In genomic region chr7:43729214-43729923, GRCh38 we compare ENCODE assay signal across 8 cellular contexts. TPM values are rescaled to one million over a fixed set of nuclear protein-coding genes. Genes with fewer than 3 reads are reported as not detected.
DNase-seq lines count a peak whose midpoint lies in the region; ATAC-seq lines count a peak whose summit lies in the region.

TSS of gene COA1 (minus strand) at chr7:43729523. CDS start at chr7:43648614, 80,909 bp downstream.

- ATAC-seq in naive B cell (ENCODE audit: low read depth in 2 of 2): peak; percentile 87 to 91
- peak; percentile 98 for ATAC-seq in stimulated activated effector memory CD8-positive, alpha-beta T cell treated with anti-CD3 and anti-CD28 coated beads, Interleukin-12 subunit alpha, Interleukin-12 subunit beta, amount 100 ng/mL, for 72 hours

- H3K9me3 ChIP-seq in GM23248 (ENCODE audit: low read depth): no peaks in the 10 kb centered on the region

- peak within 1 kb of the TSS; percentile 95 for H3K4me2 ChIP-seq in GM23248 (ENCODE audit: unreplicated experiment)

- H3K27me3 Mint-ChIP-seq in activated T-helper 1 cell treated with anti-CD3 and anti-CD28 coated beads, Interleukin-12 subunit alpha, Interleukin-12 subunit beta, Interleukin-2, Interleukin-4 antibody, amounts not matched to agents 30 ng/mL and 10 ng/mL and 1 ng/mL, durations not matched to agents 14 hours and 24 hours and 36 hours (ENCODE audit: insufficient read depth): peaks cover 3% of the 10 kb centered on the region
- H3K27me3 Mint-ChIP-seq in naive B cell: peaks cover 0 to 7% (median 6%) of the 10 kb centered on the region in 3 donors

- peak within 1 kb of the TSS; percentile 88 for H3K4me3 Mint-ChIP-seq in activated T-helper 1 cell treated with anti-CD3 and anti-CD28 coated beads, Interleukin-12 subunit alpha, Interleukin-12 subunit beta, Interleukin-2, Interleukin-4 antibody, amounts not matched to agents 30 ng/mL and 10 ng/mL and 1 ng/mL, durations not matched to agents 14 hours and 24 hours and 36 hours
- peak within 1 kb of the TSS; percentile 88 to 99 (median 96) for H3K4me3 Mint-ChIP-seq in naive B cell
- peak within 1 kb of the TSS; percentile 86 for H3K4me3 Mint-ChIP-seq in stimulated activated effector memory CD8-positive, alpha-beta T cell treated with anti-CD3 and anti-CD28 coated beads, Interleukin-12 subunit alpha, Interleukin-12 subunit beta, amount 100 ng/mL, for 72 hours

- 1 to 2% methylated on average over 62 to 65 of the region's 66 CpGs for WGBS in GM23248 (ENCODE audit: low coverage in 1 of 2, low lambda C conversion rate in 2 of 2, missing lambda C conversion rate in 2 of 2), 2 experiments

- peaks cover 7% of the 10 kb centered on the region; the same call in 1 of the 2 replicates for H3K4me1 ChIP-seq in GM23248 (ENCODE audit: insufficient read depth)

- peak within 1 kb of the TSS; percentile 64 for H3K27ac ChIP-seq in GM23248

- H3F3A ChIP-seq in GM23248 (ENCODE audit: insufficient read depth): no peaks in the 10 kb centered on the region

- DNase-seq in EH (ENCODE audit: low read depth) (peak; percentile 88), GM23248 (peak; percentile 96), Kasumi-1 (lab: John Stamatoyannopoulos, UW) (peak; percentile 96), RPMI7951 (ENCODE audit: low read depth) (peak; percentile 93), fibroblast of gingiva (ENCODE audit: low read depth) (peak; percentile 93), naive B cell (peak; percentile 74)
- DNase-seq in activated T-helper 1 cell treated with anti-CD3 and anti-CD28 coated beads, Interleukin-12 subunit alpha, Interleukin-12 subunit beta, Interleukin-2, Interleukin-4 antibody, amounts not matched to agents 30 ng/mL and 10 ng/mL and 1 ng/mL, durations not matched to agents 14 hours and 24 hours and 36 hours (ENCODE audit: low spot score): peak; percentile 76
- DNase-seq in stimulated activated effector memory CD8-positive, alpha-beta T cell treated with anti-CD3 and anti-CD28 coated beads, Interleukin-12 subunit alpha, Interleukin-12 subunit beta, amount 100 ng/mL, for 72 hours (ENCODE audit: low spot score in 2 of 2): peak; percentile 63 to 89

- no peaks in the 10 kb centered on the region for H3K36me3 ChIP-seq in GM23248 (ENCODE audit: low read depth)

- peaks cover 28% of the 10 kb centered on the region for H3K4me1 Mint-ChIP-seq in activated T-helper 1 cell treated with anti-CD3 and anti-CD28 coated beads, Interleukin-12 subunit alpha, Interleukin-12 subunit beta, Interleukin-2, Interleukin-4 antibody, amounts not matched to agents 30 ng/mL and 10 ng/mL and 1 ng/mL, durations not matched to agents 14 hours and 24 hours and 36 hours (ENCODE audit: low read depth)
- H3K4me1 Mint-ChIP-seq in naive B cell: peaks cover 21 to 39% (median 27%) of the 10 kb centered on the region in 3 donors
- H3K4me1 Mint-ChIP-seq in stimulated activated effector memory CD8-positive, alpha-beta T cell treated with anti-CD3 and anti-CD28 coated beads, Interleukin-12 subunit alpha, Interleukin-12 subunit beta, amount 100 ng/mL, for 72 hours: peaks cover 37% of the 10 kb centered on the region

- peak within 1 kb of the TSS; percentile 97 for H3K4me3 ChIP-seq in GM23248

- H3K9ac ChIP-seq in GM23248: peak within 1 kb of the TSS; percentile 90

- H3K9me3 Mint-ChIP-seq in activated T-helper 1 cell treated with anti-CD3 and anti-CD28 coated beads, Interleukin-12 subunit alpha, Interleukin-12 subunit beta, Interleukin-2, Interleukin-4 antibody, amounts not matched to agents 30 ng/mL and 10 ng/mL and 1 ng/mL, durations not matched to agents 14 hours and 24 hours and 36 hours: no peaks in the 10 kb centered on the region
- no peaks in the 10 kb centered on the region for H3K9me3 Mint-ChIP-seq in naive B cell
- no peaks in the 10 kb centered on the region for H3K9me3 Mint-ChIP-seq in stimulated activated effector memory CD8-positive, alpha-beta T cell treated with anti-CD3 and anti-CD28 coated beads, Interleukin-12 subunit alpha, Interleukin-12 subunit beta, amount 100 ng/mL, for 72 hours

- peaks cover 50% of the 10 kb centered on the region for H3K79me2 ChIP-seq in GM23248 (ENCODE audit: insufficient read depth)

- H3K27me3 ChIP-seq in GM23248 (replicated peaks; ENCODE audit: insufficient read depth): no peaks in the 10 kb centered on the region

- peak within 1 kb of the TSS; percentile 99 for H2AFZ ChIP-seq in GM23248

- intact Hi-C loops in activated T-helper 1 cell treated with anti-CD3 and anti-CD28 coated beads, Interleukin-12 subunit alpha, Interleukin-12 subunit beta, Interleukin-2, Interleukin-4 antibody, amounts not matched to agents 30 ng/mL and 10 ng/mL and 1 ng/mL, durations not matched to agents 14 hours and 24 hours and 36 hours (cut with micrococcal nuclease): loop anchor here (1.0 to 10.0 kb wide), 7 partner anchors 30 to 797 kb away; partner anchors contain the start of genes MRPL32, PSMA2 and UBE2D4

- H3K27ac Mint-ChIP-seq in activated T-helper 1 cell treated with anti-CD3 and anti-CD28 coated beads, Interleukin-12 subunit alpha, Interleukin-12 subunit beta, Interleukin-2, Interleukin-4 antibody, amounts not matched to agents 30 ng/mL and 10 ng/mL and 1 ng/mL, durations not matched to agents 14 hours and 24 hours and 36 hours: peak within 1 kb of the TSS; percentile 76
- peak within 1 kb of the TSS; percentile 60 to 93 (median 90) for H3K27ac Mint-ChIP-seq in naive B cell
- H3K27ac Mint-ChIP-seq in stimulated activated effector memory CD8-positive, alpha-beta T cell treated with anti-CD3 and anti-CD28 coated beads, Interleukin-12 subunit alpha, Interleukin-12 subunit beta, amount 100 ng/mL, for 72 hours: peak within 1 kb of the TSS; percentile 80

- H4K20me1 ChIP-seq in GM23248 (ENCODE audit: insufficient read depth): no peaks in the 10 kb centered on the region

- in situ Hi-C loops in GM23248 (cut with MboI): no loop called here

- H3K9me2 ChIP-seq in GM23248 (ENCODE audit: insufficient read depth): no peaks in the 10 kb centered on the region

- H3K36me3 Mint-ChIP-seq in activated T-helper 1 cell treated with anti-CD3 and anti-CD28 coated beads, Interleukin-12 subunit alpha, Interleukin-12 subunit beta, Interleukin-2, Interleukin-4 antibody, amounts not matched to agents 30 ng/mL and 10 ng/mL and 1 ng/mL, durations not matched to agents 14 hours and 24 hours and 36 hours (ENCODE audit: low read depth): peaks cover 5% of the 10 kb centered on the region
- H3K36me3 Mint-ChIP-seq in naive B cell: peaks cover 0 to 4% of the 10 kb centered on the region in 2 donors
- H3K36me3 Mint-ChIP-seq in stimulated activated effector memory CD8-positive, alpha-beta T cell treated with anti-CD3 and anti-CD28 coated beads, Interleukin-12 subunit alpha, Interleukin-12 subunit beta, amount 100 ng/mL, for 72 hours: peaks cover 7% of the 10 kb centered on the region

RNA-seq across cellular contexts. Expression of gene COA1, which starts in this region (rescaled TPM):
- total RNA-seq in GM23248 (2014; rRNA removed; shearing (Covaris generic)): 26.1 and 53.4 TPM in 2 replicates
- polyA plus RNA-seq in GM23248 (2016; fragmentation: Nextera tagmentation; extraction: Ambion mirVana): 54.3 and 59.5 TPM in 2 replicates
- total RNA-seq in RPMI7951 (2014; rRNA removed; shearing (Covaris generic)): 228 and 245 TPM in 2 replicates
- 81.7 and 88.6 TPM in 2 replicates for total RNA-seq in activated T-helper 1 cell treated with anti-CD3 and anti-CD28 coated beads, Interleukin-12 subunit alpha, Interleukin-12 subunit beta, Interleukin-2, Interleukin-4 antibody, amounts not matched to agents 30 ng/mL and 10 ng/mL and 1 ng/mL, durations not matched to agents 14 hours and 24 hours and 36 hours
- polyA plus RNA-seq in naive B cell (ENCODE audit: low read depth in 6 of 6): 100 to 1,000 TPM in 5 of 6 donors, 10 to 100 TPM in 1; 96.6 to 146 (median 107) TPM

Comparison
In these comparisons a context has a peak if more than half of its experiments do, and no peak if none do; other contexts are left out.
1. Peak in every context shown above with its lines: DNase-seq, ATAC-seq, H3K4me3 ChIP-seq and H3K27ac ChIP-seq.